ENCODE assay signal across 1 cellular context in genomic region chr6:64040118-64040517, GRCh38.
TF ChIP-seq lines count a peak whose summit lies in the region.

No MANE protein-coding gene starts in this region.

TF ChIP-seq in IMR-90, 13 proteins besides CTCF, POLR2A, EP300 and RAD21 (continued from another document):
- no peak for TF ChIP-seq MAFK (IDR thresholded peaks at IDR 0.05; ENCODE audit: low read depth, low read length)
- no peak for TF ChIP-seq CEBPB (IDR thresholded peaks at IDR 0.05; ENCODE audit: low read depth, low read length)
- TF ChIP-seq USF2 (IDR thresholded peaks at IDR 0.05; ENCODE audit: low read depth, low read length) = no peak
- TF ChIP-seq SMC3 (IDR thresholded peaks at IDR 0.05; ENCODE audit: low read depth, low read length) = no peak
- no peak for TF ChIP-seq RCOR1 (IDR thresholded peaks at IDR 0.05; ENCODE audit: insufficient replicate concordance, low read length)
- no peak for TF ChIP-seq MXI1 (IDR thresholded peaks at IDR 0.05; ENCODE audit: borderline replicate concordance, low read depth, low read length)
- no peak for TF ChIP-seq FOS (IDR thresholded peaks at IDR 0.05; ENCODE audit: low read depth, low read length)
- TF ChIP-seq CHD1 (IDR thresholded peaks at IDR 0.05; ENCODE audit: low read depth, low read length) = no peak
- TF ChIP-seq BHLHE40 (IDR thresholded peaks at IDR 0.05; ENCODE audit: low read depth, low read length) = no peak
- no peak for TF ChIP-seq MAZ (IDR thresholded peaks at IDR 0.05; ENCODE audit: borderline replicate concordance, low read depth, low read length)
- no peak for TF ChIP-seq ELK1 (IDR thresholded peaks at IDR 0.05; ENCODE audit: borderline replicate concordance, low read depth, low read length)
